In genomic region chr5:139872052-139872766, GRCh38 we compare ENCODE assay signal across 18 cellular contexts.
DNase-seq lines count a peak whose midpoint lies in the region; ATAC-seq and TF ChIP-seq lines count a peak whose summit lies in the region.
"Had no signal": no experiment of that assay in that cellular context is flagged by ENCODE, and none has a peak within 500 bp of the region (broad histone marks: within the 10 kb centered on the region; RNA-seq: fewer than 3 reads in every experiment).

No MANE protein-coding gene starts in this region.

- H4K20me1 ChIP-seq in SK-N-SH (ENCODE audit: insufficient read depth) (no peaks in the 10 kb centered on the region), OCI-LY1 (ENCODE audit: insufficient read depth, low read length) (no peaks in the 10 kb centered on the region)

- CTCF ChIA-PET in SK-N-SH (lab: Yijun Ruan, JAX) = interaction anchor here (0.7 to 5.0 kb wide), 13 partner anchors 9 to 169 kb away, joined by 3 to 65 read pairs (median 5); no protein-coding TSS in a partner anchor

- no peaks in the 10 kb centered on the region for H3K27me3 ChIP-seq in SK-N-SH (ENCODE audit: insufficient read depth)
- H3K27me3 ChIP-seq in OCI-LY1 (ENCODE audit: insufficient read depth, low read length) = peaks cover 15% of the 10 kb centered on the region; the same call in 1 of the 2 replicates
- H3K27me3 ChIP-seq: sigmoid colon had no signal

- TF ChIP-seq RAD21 in SK-N-SH (IDR thresholded peaks at IDR 0.05; ENCODE audit: low read length) = 0 out of 2 replicates have a peak, but pooled peaks have one; percentile 13

- H2AFZ ChIP-seq in SK-N-SH (ENCODE audit: low read depth) (no peak overlapping the region), OCI-LY1 (ENCODE audit: low read length) (no peak overlapping the region)

- H3K27ac ChIP-seq in SK-N-SH (ENCODE audit: low read depth in 2 of 2, low read length in 1 of 2) (no peak overlapping the region), OCI-LY1 (ENCODE audit: low read depth, low read length, poor library complexity, severe bottlenecking) (no peak overlapping the region)
- H3K27ac ChIP-seq: HL-60, neutrophil, sigmoid colon had no signal

- H3K4me1 ChIP-seq in SK-N-SH (ENCODE audit: control insufficient read depth in 1 of 2, insufficient read depth in 2 of 2, low read depth in 1 of 2, low read length in 1 of 2) (peaks cover 0 to 15% of the 10 kb centered on the region in 2 experiments; a peak in 1 of 4 replicates), OCI-LY1 (ENCODE audit: insufficient read depth, low read length, severe bottlenecking) (no peaks in the 10 kb centered on the region)
- H3K4me1 ChIP-seq: sigmoid colon had no signal

- H3K36me3 ChIP-seq in SK-N-SH (replicated peaks in 1 of 2; ENCODE audit: control insufficient read depth in 1 of 2, insufficient read depth in 2 of 2, low read length in 1 of 2) (no peaks in the 10 kb centered on the region), OCI-LY1 (ENCODE audit: insufficient read depth, low read length) (no peaks in the 10 kb centered on the region)
- H3K36me3 ChIP-seq: neutrophil, sigmoid colon had no signal

- H3K4me2 ChIP-seq in SK-N-SH = no peak overlapping the region
- H3K4me2 ChIP-seq in OCI-LY1 (ENCODE audit: low read length) = no peak overlapping the region

- TF ChIP-seq CTCF in SK-N-SH (IDR thresholded peaks at IDR 0.05) (peak; percentile 24; the same call in 1 of the 2 replicates), OCI-LY1 (IDR thresholded peaks at IDR 0.05; ENCODE audit: low read length) (peak; percentile 38; the same call in 1 of the 2 replicates), epithelial cell of proximal tubule (conservative IDR thresholded peaks at IDR 0.05; ENCODE audit: low read depth, low read length) (peak; percentile 7)

- TF ChIP-seq EP300 in SK-N-SH (IDR thresholded peaks at IDR 0.05; ENCODE audit: borderline replicate concordance in 1 of 2, low read depth in 1 of 2, low read length in 1 of 2) = no peak

- no peaks in the 10 kb centered on the region for H3K9me2 ChIP-seq in SK-N-SH
- H3K9me2 ChIP-seq in OCI-LY1 (ENCODE audit: low read depth, low read length) = no peaks in the 10 kb centered on the region

- ATAC-seq in SK-N-SH treated with all-trans-retinoic acid at 6 μM for 48 hours (no peak), GM21367 (IDR thresholded peaks at IDR 0.05; ENCODE audit: unreplicated experiment) (no peak), GM21786 (IDR thresholded peaks at IDR 0.05; ENCODE audit: unreplicated experiment) (no peak)
- ATAC-seq: CD8-positive, alpha-beta T cell; Panc1 had no signal

- H3K9me3 ChIP-seq in SK-N-SH (no peaks in the 10 kb centered on the region), OCI-LY1 (ENCODE audit: low read length) (peaks cover 3% of the 10 kb centered on the region; the same call in 1 of the 2 replicates)
- H3K9me3 ChIP-seq: neutrophil, sigmoid colon had no signal

- DNase-seq in SK-N-SH (no peak), epithelial cell of proximal tubule (ENCODE audit: low read depth) (no peak), kidney glomerular epithelial cell (lab: John Stamatoyannopoulos, UW) (no peak)
- DNase-seq in stimulated activated CD4-positive, alpha-beta T cell treated with anti-CD3 and anti-CD28 coated beads, Interleukin-15, amount 100 ng/mL, for 24 hours = no peak
- DNase-seq: activated CD4-positive, CD25-positive, alpha-beta regulatory T cell; activated effector memory CD4-positive, alpha-beta T cell treated with anti-CD3 and anti-CD28 coated beads, Interleukin-2, amount 50 U/mL, for 16 hours; anterior cingulate cortex; CD8-positive, alpha-beta T cell; KG1; sigmoid colon; stimulated activated CD4-positive, alpha-beta T cell treated with anti-CD3 and anti-CD28 coated beads, Interleukin-4, amount 100 ng/mL, for 24 hours had no signal

- H3K9ac ChIP-seq in SK-N-SH (no peak overlapping the region), OCI-LY1 (ENCODE audit: low read length) (no peak overlapping the region)

- POLR2A ChIA-PET in SK-N-SH (lab: Yijun Ruan, JAX) = no interaction called here

- no peaks in the 10 kb centered on the region for H3F3A ChIP-seq in SK-N-SH (replicated peaks; ENCODE audit: insufficient read depth)
- H3F3A ChIP-seq in OCI-LY1 (ENCODE audit: insufficient read depth, low read length) = no peaks in the 10 kb centered on the region

- WGBS in SK-N-SH (ENCODE audit: low lambda C conversion rate) = 76% methylated on average over 8 of the region's 9 CpGs

- H3K4me3 ChIP-seq in SK-N-SH (ENCODE audit: low read depth in 2 of 2, low read length in 1 of 2) (no peak overlapping the region), OCI-LY1 (ENCODE audit: low read depth, low read length, poor library complexity, severe bottlenecking) (no peak overlapping the region), epithelial cell of proximal tubule (ENCODE audit: low read depth, low read length) (no peak overlapping the region)
- H3K4me3 ChIP-seq: sigmoid colon had no signal

- H3K79me2 ChIP-seq in SK-N-SH (ENCODE audit: insufficient read depth) (no peaks in the 10 kb centered on the region), OCI-LY1 (ENCODE audit: insufficient read depth, low read length) (no peaks in the 10 kb centered on the region)

TF ChIP-seq in SK-N-SH, 30 proteins besides CTCF, POLR2A, EP300 and RAD21 (continues in another document):
- TF ChIP-seq JUND (IDR thresholded peaks at IDR 0.05) = no peak
- TF ChIP-seq GATA2 (CRISPR knock-in tag; IDR thresholded peaks at IDR 0.05) = no peak
- TF ChIP-seq YY1 (IDR thresholded peaks at IDR 0.05; ENCODE audit: low read depth) = no peak
- no peak for TF ChIP-seq GABPA (IDR thresholded peaks at IDR 0.05; ENCODE audit: low read depth)
- no peak for TF ChIP-seq IRF3 (IDR thresholded peaks at IDR 0.05; ENCODE audit: low read depth, low read length)
- no peak for TF ChIP-seq MXI1 (IDR thresholded peaks at IDR 0.05; ENCODE audit: low read depth, low read length)
- no peak for TF ChIP-seq RCOR1 (IDR thresholded peaks at IDR 0.05; ENCODE audit: low read length)
- no peak for TF ChIP-seq FOSL2 (IDR thresholded peaks at IDR 0.05; ENCODE audit: borderline replicate concordance, low read depth)
- TF ChIP-seq ZBTB33 (IDR thresholded peaks at IDR 0.05; ENCODE audit: borderline replicate concordance, low read depth) = no peak

TF ChIP-seq in SK-N-SH treated with all-trans-retinoic acid at 6 μM for 48 hours, 23 proteins besides CTCF, POLR2A, EP300 and RAD21:
- TF ChIP-seq ZNF8 (CRISPR knock-in tag; IDR thresholded peaks at IDR 0.05) = no peak
- no peak for TF ChIP-seq ZC3H10 (CRISPR knock-in tag; IDR thresholded peaks at IDR 0.05)
- no peak for TF ChIP-seq TCF4 (CRISPR knock-in tag; IDR thresholded peaks at IDR 0.05; ENCODE audit: borderline replicate concordance)
- no peak for TF ChIP-seq ZFP3 (CRISPR knock-in tag; IDR thresholded peaks at IDR 0.05)
- TF ChIP-seq ESRRG (CRISPR knock-in tag; IDR thresholded peaks at IDR 0.05) = no peak
- no peak for TF ChIP-seq ISL1 (CRISPR knock-in tag; IDR thresholded peaks at IDR 0.05)
- TF ChIP-seq CSRNP3 (CRISPR knock-in tag; IDR thresholded peaks at IDR 0.05) = no peak
- no peak for TF ChIP-seq RARB (CRISPR knock-in tag; IDR thresholded peaks at IDR 0.05)
- no peak for TF ChIP-seq ZNF70 (CRISPR knock-in tag; IDR thresholded peaks at IDR 0.05)
- TF ChIP-seq PATZ1 (CRISPR knock-in tag; IDR thresholded peaks at IDR 0.05; ENCODE audit: borderline replicate concordance) = no peak
- TF ChIP-seq SNAI2 (CRISPR knock-in tag; IDR thresholded peaks at IDR 0.05) = no peak
- TF ChIP-seq CREB5 (CRISPR knock-in tag; IDR thresholded peaks at IDR 0.05; ENCODE audit: low read depth) = no peak
- TF ChIP-seq ARNTL (CRISPR knock-in tag; IDR thresholded peaks at IDR 0.05; ENCODE audit: borderline replicate concordance, low read depth) = no peak
- no peak for TF ChIP-seq CSDC2 (CRISPR knock-in tag; IDR thresholded peaks at IDR 0.05)
